8 cellular contexts compared by ENCODE assay signal in the genomic region with DNA sequence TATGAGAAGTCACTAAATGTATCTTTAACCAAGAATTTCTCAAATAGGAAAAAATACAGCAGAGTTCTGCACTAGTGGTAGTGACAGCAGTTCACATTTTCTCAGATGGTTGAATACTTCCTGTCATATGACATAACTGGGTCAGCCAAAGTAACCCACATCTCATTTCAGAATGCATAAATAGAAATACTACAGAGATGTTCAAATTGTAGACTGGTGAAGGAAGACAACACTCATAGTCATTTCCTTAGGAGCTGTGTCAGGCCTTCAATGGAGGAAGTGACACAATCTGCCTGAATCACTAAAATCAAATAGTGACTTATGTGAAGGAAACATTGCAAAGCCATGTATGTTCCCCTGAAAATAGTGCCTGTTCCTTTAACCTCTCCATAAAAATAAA. TPM values are rescaled to one million over a fixed set of nuclear protein-coding genes. Genes with fewer than 3 reads are reported as not detected.
DNase-seq lines count a peak whose midpoint lies in the region; ATAC-seq and TF ChIP-seq lines count a peak whose summit lies in the region.

No MANE protein-coding gene starts in this region.

- POLR2A ChIA-PET in RWPE1 (lab: Yijun Ruan, JAX; ENCODE audit: low non-redundant PET) (no interaction called here), Caco-2 (lab: Charles Lee) (no interaction called here)

- H3K27me3 ChIP-seq in sigmoid colon (no peaks in the 10 kb centered on the region), colonic mucosa (no peaks in the 10 kb centered on the region), Caco-2 (replicated peaks; ENCODE audit: control insufficient read depth, insufficient read depth, low read length) (no peaks in the 10 kb centered on the region)

- TF ChIP-seq CTCF in RWPE1 (conservative IDR thresholded peaks at IDR 0.05; ENCODE audit: low read depth) (no peak), epithelial cell of esophagus (IDR thresholded peaks at IDR 0.05; ENCODE audit: insufficient read depth, low read depth, low read length, missing control alignments) (no peak), sigmoid colon (IDR thresholded peaks at IDR 0.05) (no peak), colonic mucosa (IDR thresholded peaks at IDR 0.05) (no peak), Caco-2 (IDR thresholded peaks at IDR 0.05; ENCODE audit: insufficient read depth in 1 of 2, low read depth in 1 of 2, low read length in 1 of 2, severe bottlenecking in 1 of 2, unreplicated experiment in 1 of 2) (no peak)

- no TSS peak for BruUV-seq in Caco-2 (replicated peaks; lab: Mats Ljungman, UMichigan)

- intact Hi-C loops in sigmoid colon (cut with DNase I) = no loop called here
- intact Hi-C loops in colonic mucosa (cut with DNase I) = no loop called here
- intact Hi-C loops in Caco-2 (cut with micrococcal nuclease; ENCODE audit: unreplicated experiment) = no loop called here

- no peak overlapping the region for H3K27ac Mint-ChIP-seq in Caco-2 (ENCODE audit: unreplicated experiment)

- H3K9ac ChIP-seq in colonic mucosa (ENCODE audit: low read depth in 2 of 2, low read length in 2 of 2) = no peak overlapping the region

- H3K27ac ChIP-seq in RWPE1 = no peak overlapping the region
- peak overlapping the region; percentile 12 to 68 (median 59) for H3K27ac ChIP-seq in sigmoid colon
- no peak overlapping the region for H3K27ac ChIP-seq in colonic mucosa

- peaks cover 8% of the 10 kb centered on the region for H3K4me1 Mint-ChIP-seq in Caco-2 (ENCODE audit: low read depth, unreplicated experiment)

- H3K9me3 ChIP-seq in sigmoid colon = no peaks in the 10 kb centered on the region
- no peaks in the 10 kb centered on the region for H3K9me3 ChIP-seq in colonic mucosa
- no peaks in the 10 kb centered on the region for H3K9me3 ChIP-seq in Caco-2

- peaks cover 6% of the 10 kb centered on the region for H3K36me3 Mint-ChIP-seq in Caco-2 (ENCODE audit: insufficient read depth, unreplicated experiment)

- no peak for TF ChIP-seq EP300 in sigmoid colon (IDR thresholded peaks at IDR 0.05)

- DNase-seq in stimulated activated CD8-positive, alpha-beta memory T cell treated with anti-CD3 and anti-CD28 coated beads, Interleukin-12 subunit alpha, Interleukin-12 subunit beta, amount 100 ng/mL, for 1 hour (ENCODE audit: low read depth) = peak; percentile 2
- no peak for DNase-seq in stimulated activated CD8-positive, alpha-beta memory T cell treated with anti-CD3 and anti-CD28 coated beads, Interleukin-4, amount 100 ng/mL, for 48 hours
- DNase-seq in RWPE1 (ENCODE audit: low spot score) (peak; percentile 32), epithelial cell of esophagus (ENCODE audit: low read depth) (peak; percentile 81), sigmoid colon (no peak), colonic mucosa (no peak), Caco-2 (no peak)

- H3K4me3 ChIP-seq in epithelial cell of esophagus (ENCODE audit: low read length) (no peak overlapping the region), sigmoid colon (no peak overlapping the region), colonic mucosa (no peak overlapping the region), Caco-2 (ENCODE audit: low read depth, low read length) (no peak overlapping the region)

- CTCF ChIA-PET in RWPE1 (lab: Yijun Ruan, JAX) (interaction anchor here (0.6 to 1.0 kb wide), 2 partner anchors 9 to 27 kb away, joined by 3 to 4 read pairs; no protein-coding TSS in a partner anchor), Caco-2 (lab: Charles Lee) (no interaction called here)

- TF ChIP-seq POLR2A in sigmoid colon (IDR thresholded peaks at IDR 0.05) = no peak

- H3K4me1 ChIP-seq in sigmoid colon (peaks cover 0 to 81% (median 72%) of the 10 kb centered on the region in 4 donors), colonic mucosa (no peaks in the 10 kb centered on the region), Caco-2 (peaks cover 18% of the 10 kb centered on the region)

- no peaks in the 10 kb centered on the region for H3K27me3 Mint-ChIP-seq in Caco-2 (ENCODE audit: insufficient read depth, unreplicated experiment)

- ATAC-seq in HG02943 (IDR thresholded peaks at IDR 0.05; ENCODE audit: low read depth, unreplicated experiment) = peak; percentile 79

- H3K36me3 ChIP-seq in sigmoid colon (peaks cover 0 to 19% (median 0%) of the 10 kb centered on the region in 4 donors), colonic mucosa (no peaks in the 10 kb centered on the region), Caco-2 (ENCODE audit: control insufficient read depth, insufficient read depth, low read length) (no peaks in the 10 kb centered on the region)

- H3K9me3 Mint-ChIP-seq in Caco-2 (ENCODE audit: unreplicated experiment) = no peaks in the 10 kb centered on the region

- no peak overlapping the region for H3K4me3 Mint-ChIP-seq in Caco-2 (ENCODE audit: unreplicated experiment)

RNA-seq across cellular contexts. Expression of a gene that starts 32.4 kb away (rescaled TPM):
- total RNA-seq in sigmoid colon = 100 to 1,000 TPM; 278 to 317 (median 297) TPM
- polyA plus RNA-seq in sigmoid colon = 10 to 100 TPM in 2 of 3 donors, 1 to 10 TPM in 1; 3.0 to 21.9 (median 13.8) TPM
- total RNA-seq in colonic mucosa = 10 to 100 TPM in 1 of 2 donors, 1 to 10 TPM in 1; 6.3 to 43.9 TPM
- total RNA-seq in Caco-2 (2022) = 33.5 and 40.8 TPM in 2 replicates

Comparison
In these comparisons a context has a peak if more than half of its experiments do, and no peak if none do; other contexts are left out.
1. DNase-seq: peak in stimulated activated CD8-positive, alpha-beta memory T cell treated with anti-CD3 and anti-CD28 coated beads, Interleukin-12 subunit alpha, Interleukin-12 subunit beta, amount 100 ng/mL, for 1 hour (single experiment), RWPE1 (single experiment) and epithelial cell of esophagus (single experiment); none in stimulated activated CD8-positive, alpha-beta memory T cell treated with anti-CD3 and anti-CD28 coated beads, Interleukin-4, amount 100 ng/mL, for 48 hours (single experiment), sigmoid colon (single experiment), colonic mucosa (single experiment) and Caco-2 (0 of 2).
2. H3K27ac ChIP-seq: peak in sigmoid colon (4 of 4); none in RWPE1 (single experiment) and colonic mucosa (single experiment).